15 cellular contexts compared by ENCODE assay signal in the genomic region with DNA sequence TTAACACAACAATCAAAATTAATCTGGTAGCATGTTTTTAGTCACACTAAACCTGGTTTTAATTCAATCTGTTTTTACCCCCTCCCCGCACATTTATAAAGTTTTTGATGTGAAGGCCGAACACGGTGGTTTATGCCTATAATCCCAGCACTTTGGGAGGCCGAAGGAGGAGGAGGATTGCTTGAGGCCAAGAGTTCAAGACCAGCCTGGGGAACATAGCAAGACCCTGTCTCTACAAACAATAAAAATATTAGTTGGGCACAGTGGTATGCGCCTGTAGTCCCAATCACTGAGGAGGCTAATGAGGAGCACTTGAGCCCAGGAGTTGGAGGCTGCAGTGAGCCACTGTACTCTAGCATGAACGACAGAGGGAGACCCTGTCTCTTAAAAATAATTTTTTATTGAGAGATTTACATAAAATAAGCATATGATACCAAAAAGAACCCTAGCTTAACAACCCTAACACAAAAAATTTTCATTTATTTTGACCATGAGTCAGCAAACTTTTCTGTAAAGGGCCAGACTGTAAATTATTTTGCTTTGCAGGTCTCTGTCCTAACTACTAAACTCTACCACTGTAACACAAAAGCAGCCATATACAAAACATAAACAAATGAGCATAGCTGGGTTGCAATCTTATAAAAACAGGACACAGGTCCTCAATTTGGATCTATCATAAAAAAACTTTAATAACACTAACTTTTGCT. TPM values are rescaled to one million over a fixed set of nuclear protein-coding genes. Genes with fewer than 3 reads are reported as not detected.
DNase-seq lines count a peak whose midpoint lies in the region; ATAC-seq, FAIRE-seq and TF ChIP-seq lines count a peak whose summit lies in the region.
"Had no signal": no experiment of that assay in that cellular context is flagged by ENCODE, and none has a peak within 500 bp of the region (broad histone marks: within the 10 kb centered on the region; RNA-seq: fewer than 3 reads in every experiment).

No MANE protein-coding gene starts in this region.

- peaks cover 19% of the 10 kb centered on the region for H3K4me1 ChIP-seq in A549
- peaks cover 1% of the 10 kb centered on the region for H3K4me1 ChIP-seq in mesenchymal stem cell (ENCODE audit: control insufficient read depth, insufficient read depth, low read depth, low read length)
- H3K4me1 ChIP-seq: body of pancreas had no signal

- peak overlapping the region; percentile 77 for H3K27ac Mint-ChIP-seq in activated T-helper 1 cell treated with anti-CD3 and anti-CD28 coated beads, Interleukin-12 subunit alpha, Interleukin-12 subunit beta, Interleukin-2, Interleukin-4 antibody, amounts not matched to agents 30 ng/mL and 10 ng/mL and 1 ng/mL, durations not matched to agents 14 hours and 24 hours and 36 hours

- no peak overlapping the region for H3K18ac ChIP-seq in mesenchymal stem cell (ENCODE audit: low read depth in 1 of 2, low read length in 2 of 2)

- no peak overlapping the region for H3K14ac ChIP-seq in mesenchymal stem cell (ENCODE audit: low read length in 2 of 2)

- no peak overlapping the region for H2AK5ac ChIP-seq in mesenchymal stem cell (ENCODE audit: low read length, severe bottlenecking)

- H2AFZ ChIP-seq in mesenchymal stem cell (ENCODE audit: low read depth, low read length), result no peak overlapping the region

- no peak overlapping the region for H2BK120ac ChIP-seq in mesenchymal stem cell (ENCODE audit: low read depth, low read length)

- peak overlapping the region; percentile 61 for H3K9ac ChIP-seq in mesenchymal stem cell (ENCODE audit: low read length)

- H3K27me3 ChIP-seq in mesenchymal stem cell (ENCODE audit: control insufficient read depth in 1 of 2, insufficient read depth in 1 of 2, low read length in 2 of 2), result no peaks in the 10 kb centered on the region
- H3K27me3 ChIP-seq: body of pancreas, MG63 had no signal

- ATAC-seq in A549 (no peak), GM19351 (IDR thresholded peaks at IDR 0.05; ENCODE audit: unreplicated experiment) (peak; percentile 10), SK-N-SH treated with all-trans-retinoic acid at 6 μM for 48 hours (no peak), GM21515 (IDR thresholded peaks at IDR 0.05; ENCODE audit: unreplicated experiment) (no peak)
- ATAC-seq: body of pancreas, mucosa of descending colon had no signal

- TF ChIP-seq EP300 in A549 (IDR thresholded peaks at IDR 0.05), result no peak

- H3K36me3 ChIP-seq in mesenchymal stem cell (ENCODE audit: control insufficient read depth in 1 of 2, insufficient read depth in 2 of 2, low read depth in 1 of 2, low read length in 2 of 2), result peaks cover 23 to 74% of the 10 kb centered on the region in 2 experiments

- intact Hi-C loops in activated T-helper 1 cell treated with anti-CD3 and anti-CD28 coated beads, Interleukin-12 subunit alpha, Interleukin-12 subunit beta, Interleukin-2, Interleukin-4 antibody, amounts not matched to agents 30 ng/mL and 10 ng/mL and 1 ng/mL, durations not matched to agents 14 hours and 24 hours and 36 hours (cut with micrococcal nuclease), result loop anchor here (2.0 to 5.0 kb wide), 2 partner anchors 77 to 705 kb away; no protein-coding TSS in a partner anchor
- intact Hi-C loops in posterior cingulate gyrus (cut with DNase I), result no loop called here

- no peak overlapping the region for H2BK5ac ChIP-seq in mesenchymal stem cell (ENCODE audit: low read depth, low read length, poor library complexity, severe bottlenecking)

- TF ChIP-seq CTCF in A549 (IDR thresholded peaks at IDR 0.05), result no peak

- H3K9me3 ChIP-seq in A549, result no peaks in the 10 kb centered on the region
- H3K9me3 ChIP-seq in mesenchymal stem cell (ENCODE audit: control insufficient read depth, low read length), result no peaks in the 10 kb centered on the region
- H3K9me3 ChIP-seq: body of pancreas, MG63, mucosa of descending colon had no signal

- peak overlapping the region; percentile 22 to 71; a peak in 4 of 6 replicates for H3K27ac ChIP-seq in A549
- no peak overlapping the region for H3K27ac ChIP-seq in mesenchymal stem cell (ENCODE audit: low read length, poor library complexity, severe bottlenecking)
- H3K27ac ChIP-seq: body of pancreas had no signal

- H3K9me3 Mint-ChIP-seq in activated T-helper 1 cell treated with anti-CD3 and anti-CD28 coated beads, Interleukin-12 subunit alpha, Interleukin-12 subunit beta, Interleukin-2, Interleukin-4 antibody, amounts not matched to agents 30 ng/mL and 10 ng/mL and 1 ng/mL, durations not matched to agents 14 hours and 24 hours and 36 hours, result no peaks in the 10 kb centered on the region

- no peak overlapping the region for H3K23ac ChIP-seq in mesenchymal stem cell (ENCODE audit: low read length in 2 of 2)

- POLR2A ChIA-PET in A549 (lab: Yijun Ruan, JAX), result no interaction called here

- H3K27me3 Mint-ChIP-seq in activated T-helper 1 cell treated with anti-CD3 and anti-CD28 coated beads, Interleukin-12 subunit alpha, Interleukin-12 subunit beta, Interleukin-2, Interleukin-4 antibody, amounts not matched to agents 30 ng/mL and 10 ng/mL and 1 ng/mL, durations not matched to agents 14 hours and 24 hours and 36 hours (ENCODE audit: insufficient read depth), result no peaks in the 10 kb centered on the region

- H3K4me2 ChIP-seq in A549 (no peak overlapping the region; the same call in 2 of the 3 replicates), mesenchymal stem cell (ENCODE audit: low read length, poor library complexity, severe bottlenecking) (no peak overlapping the region)

- H3K36me3 Mint-ChIP-seq in activated T-helper 1 cell treated with anti-CD3 and anti-CD28 coated beads, Interleukin-12 subunit alpha, Interleukin-12 subunit beta, Interleukin-2, Interleukin-4 antibody, amounts not matched to agents 30 ng/mL and 10 ng/mL and 1 ng/mL, durations not matched to agents 14 hours and 24 hours and 36 hours (ENCODE audit: low read depth), result peaks cover 54% of the 10 kb centered on the region

- H3K4ac ChIP-seq in mesenchymal stem cell (ENCODE audit: low read depth in 1 of 2, low read length in 2 of 2), result no peak overlapping the region

- H2BK15ac ChIP-seq in mesenchymal stem cell (ENCODE audit: low read depth, poor library complexity, severe bottlenecking), result no peak overlapping the region

- H4K8ac ChIP-seq in mesenchymal stem cell (ENCODE audit: low read length), result no peak overlapping the region

- DNase-seq in A549 (ENCODE audit: low read depth in 1 of 2, low spot score in 1 of 2), result no peak
- DNase-seq in activated T-helper 1 cell treated with anti-CD3 and anti-CD28 coated beads, Interleukin-12 subunit alpha, Interleukin-12 subunit beta, Interleukin-2, Interleukin-4 antibody, amounts not matched to agents 30 ng/mL and 10 ng/mL and 1 ng/mL, durations not matched to agents 14 hours and 24 hours and 36 hours (ENCODE audit: low spot score), result no peak
- no peak for DNase-seq in mesenchymal stem cell
- no peak for DNase-seq in posterior cingulate gyrus
- no peak for DNase-seq in activated gamma-delta T cell (lab: John Stamatoyannopoulos, UW)
- DNase-seq: body of pancreas; effector memory CD4-positive, alpha-beta T cell; MG63; mucosa of descending colon; NCI-H2081 treated with DMSO at 0.1 percent for 48 hours; NCI-H774; stimulated activated CD4-positive, alpha-beta T cell treated with anti-CD3 and anti-CD28 coated beads, Interleukin-2, amount 100 ng/mL, for 24 hours had no signal

- FAIRE-seq in A549 (lab: Jason Lieb, UNC), result no peak

- H4K91ac ChIP-seq in mesenchymal stem cell (ENCODE audit: low read length), result no peak overlapping the region

- no peak overlapping the region for H2BK12ac ChIP-seq in mesenchymal stem cell (ENCODE audit: low read length in 2 of 2)

- CTCF ChIA-PET in A549 (lab: Yijun Ruan, JAX), result interaction anchor here (1.0 kb wide), 1 partner anchor 8 kb away, joined by 3 read pairs; no protein-coding TSS in a partner anchor

- no peak overlapping the region for H3K4me3 ChIP-seq in A549
- no peak overlapping the region for H3K4me3 ChIP-seq in mesenchymal stem cell (ENCODE audit: insufficient read depth in 1 of 2, low read depth in 1 of 2, low read length in 2 of 2)
- H3K4me3 ChIP-seq: body of pancreas, MG63, mucosa of descending colon had no signal

- TF ChIP-seq RAD21 in A549 (conservative IDR thresholded peaks at IDR 0.05 in 1 of 2, IDR thresholded peaks at IDR 0.05 in 1 of 2), result no peak

- no peak for TF ChIP-seq POLR2A in A549 (IDR thresholded peaks at IDR 0.05; ENCODE audit: low read length)

- H3K79me1 ChIP-seq in mesenchymal stem cell (replicated peaks; ENCODE audit: low read length, poor library complexity, severe bottlenecking), result peaks cover 11% of the 10 kb centered on the region

- WGBS in A549 (ENCODE audit: missing lambda C conversion rate), result 91% methylated on average over 6 of the region's 6 CpGs
- WGBS in mesenchymal stem cell, result 94% methylated on average over 5 of the region's 6 CpGs

- no peak overlapping the region for H3K4me3 Mint-ChIP-seq in activated T-helper 1 cell treated with anti-CD3 and anti-CD28 coated beads, Interleukin-12 subunit alpha, Interleukin-12 subunit beta, Interleukin-2, Interleukin-4 antibody, amounts not matched to agents 30 ng/mL and 10 ng/mL and 1 ng/mL, durations not matched to agents 14 hours and 24 hours and 36 hours

- peaks cover 36% of the 10 kb centered on the region for H3K4me1 Mint-ChIP-seq in activated T-helper 1 cell treated with anti-CD3 and anti-CD28 coated beads, Interleukin-12 subunit alpha, Interleukin-12 subunit beta, Interleukin-2, Interleukin-4 antibody, amounts not matched to agents 30 ng/mL and 10 ng/mL and 1 ng/mL, durations not matched to agents 14 hours and 24 hours and 36 hours (ENCODE audit: low read depth)

TF ChIP-seq in A549, 52 proteins besides CTCF, POLR2A, EP300 and RAD21:
- TF ChIP-seq FOXS1 (CRISPR knock-in tag; IDR thresholded peaks at IDR 0.05) (no peak), MAFK (IDR thresholded peaks at IDR 0.05; ENCODE audit: partially characterized antibody) (peak; percentile 62), HOXA7 (CRISPR knock-in tag; IDR thresholded peaks at IDR 0.05) (0 out of 2 replicates have a peak, but pooled peaks have one; percentile 24)

TF ChIP-seq in SK-N-SH treated with all-trans-retinoic acid at 6 μM for 48 hours, 23 proteins besides CTCF, POLR2A, EP300 and RAD21 (continues in another document):
- TF ChIP-seq CSDC2 (CRISPR knock-in tag; IDR thresholded peaks at IDR 0.05), result no peak

RNA-seq across cellular contexts. Expression of gene HNRNPD, which starts 21.5 kb away (rescaled TPM):
- 65.5 and 125 TPM in 2 replicates for polyA plus RNA-seq in A549 (2011; rRNA removed)
- polyA plus RNA-seq in A549 (2012; cell fraction: cytosol; rRNA removed), result 193 and 220 TPM in 2 replicates
- 249 and 286 TPM in 2 replicates for polyA plus RNA-seq in A549 (2012; cell fraction: nucleus; rRNA removed)
- polyA plus RNA-seq in A549 (2017; fragmentation: RNase III; extraction: RNeasy Plus Mini Kit Qiagen cat#74134 plus additional on column Dnase treatment), result 434 to 480 TPM (median 446 TPM) in 3 replicates
- polyA minus RNA-seq in A549 (2011; rRNA and poly(A)+ RNA removed), result 14.6 and 14.9 TPM in 2 replicates
- 434 and 438 TPM in 2 replicates for total RNA-seq in activated T-helper 1 cell treated with anti-CD3 and anti-CD28 coated beads, Interleukin-12 subunit alpha, Interleukin-12 subunit beta, Interleukin-2, Interleukin-4 antibody, amounts not matched to agents 30 ng/mL and 10 ng/mL and 1 ng/mL, durations not matched to agents 14 hours and 24 hours and 36 hours
- 212 TPM for polyA plus RNA-seq in mesenchymal stem cell (2013, experiment 1 of 2)
- 203 TPM for polyA plus RNA-seq in mesenchymal stem cell (2013, experiment 2 of 2)
